1 cellular context compared by ENCODE assay signal in the genomic region with DNA sequence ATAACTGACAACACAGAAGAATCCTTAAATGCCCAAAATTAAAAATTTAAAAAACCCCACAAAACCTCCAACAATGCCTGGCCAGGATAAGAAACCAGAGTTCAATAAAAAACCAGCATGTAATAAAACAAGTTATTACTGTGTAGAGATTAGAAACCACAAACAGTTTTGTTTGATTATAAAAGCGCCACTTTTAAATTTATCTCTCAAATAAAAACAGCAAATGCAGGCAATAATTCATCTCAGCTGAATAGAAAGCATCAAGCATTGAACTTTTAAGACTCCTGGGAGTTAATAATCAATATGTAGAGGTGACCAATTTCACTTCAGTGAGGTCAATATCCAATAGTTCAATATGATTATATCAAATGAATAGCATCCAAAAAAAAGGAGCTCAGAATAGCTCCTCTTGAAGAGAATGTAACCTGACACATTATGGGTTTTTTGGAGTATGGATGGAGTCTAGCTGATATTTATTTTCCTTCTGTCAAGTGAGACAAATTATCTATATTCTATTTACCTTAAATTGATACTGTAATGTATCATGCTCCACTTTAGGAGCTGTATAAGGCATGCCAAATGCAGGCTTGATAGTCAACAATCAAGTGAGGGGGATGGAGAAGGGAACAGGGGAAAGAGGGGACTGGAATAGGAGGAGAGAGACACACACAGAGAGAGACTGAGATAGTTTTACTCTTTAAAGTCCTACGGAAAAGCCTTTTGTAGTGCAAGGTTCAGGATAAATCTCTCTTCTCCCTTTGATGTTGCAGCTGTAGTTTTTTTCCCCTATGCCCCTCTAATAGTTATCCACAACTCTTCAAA.
A peak's percentile ranks its signal among the peaks of the same experiment; 100 is the strongest.
TF ChIP-seq lines count a peak whose summit lies in the region.

No MANE protein-coding gene starts in this region.

TF ChIP-seq in HEK293, 187 proteins besides CTCF, POLR2A, EP300 and RAD21 (continued from another document and continues in another):
- TF ChIP-seq, protein P1, sequence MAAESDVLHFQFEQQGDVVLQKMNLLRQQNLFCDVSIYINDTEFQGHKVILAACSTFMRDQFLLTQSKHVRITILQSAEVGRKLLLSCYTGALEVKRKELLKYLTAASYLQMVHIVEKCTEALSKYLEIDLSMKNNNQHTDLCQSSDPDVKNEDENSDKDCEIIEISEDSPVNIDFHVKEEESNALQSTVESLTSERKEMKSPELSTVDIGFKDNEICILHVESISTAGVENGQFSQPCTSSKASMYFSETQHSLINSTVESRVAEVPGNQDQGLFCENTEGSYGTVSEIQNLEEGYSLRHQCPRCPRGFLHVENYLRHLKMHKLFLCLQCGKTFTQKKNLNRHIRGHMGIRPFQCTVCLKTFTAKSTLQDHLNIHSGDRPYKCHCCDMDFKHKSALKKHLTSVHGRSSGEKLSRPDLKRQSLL (tag by site-specific recombination; IDR thresholded peaks at IDR 0.05) = no peak
- TF ChIP-seq ZNF530 (tag by site-specific recombination; IDR thresholded peaks at IDR 0.05; ENCODE audit: low read depth) = no peak
- no peak for TF ChIP-seq ZNF157 (tag by site-specific recombination; IDR thresholded peaks at IDR 0.05)
- TF ChIP-seq, protein P2, sequence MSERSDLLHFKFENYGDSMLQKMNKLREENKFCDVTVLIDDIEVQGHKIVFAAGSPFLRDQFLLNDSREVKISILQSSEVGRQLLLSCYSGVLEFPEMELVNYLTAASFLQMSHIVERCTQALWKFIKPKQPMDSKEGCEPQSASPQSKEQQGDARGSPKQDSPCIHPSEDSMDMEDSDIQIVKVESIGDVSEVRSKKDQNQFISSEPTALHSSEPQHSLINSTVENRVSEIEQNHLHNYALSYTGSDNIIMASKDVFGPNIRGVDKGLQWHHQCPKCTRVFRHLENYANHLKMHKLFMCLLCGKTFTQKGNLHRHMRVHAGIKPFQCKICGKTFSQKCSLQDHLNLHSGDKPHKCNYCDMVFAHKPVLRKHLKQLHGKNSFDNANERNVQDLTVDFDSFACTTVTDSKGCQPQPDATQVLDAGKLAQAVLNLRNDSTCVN (tag by site-specific recombination; optimal IDR thresholded peaks at IDR 0.05) = no peak
- TF ChIP-seq ZNF202 (tag by site-specific recombination; IDR thresholded peaks at IDR 0.05; ENCODE audit: borderline replicate concordance) = no peak
- TF ChIP-seq, protein P3, sequence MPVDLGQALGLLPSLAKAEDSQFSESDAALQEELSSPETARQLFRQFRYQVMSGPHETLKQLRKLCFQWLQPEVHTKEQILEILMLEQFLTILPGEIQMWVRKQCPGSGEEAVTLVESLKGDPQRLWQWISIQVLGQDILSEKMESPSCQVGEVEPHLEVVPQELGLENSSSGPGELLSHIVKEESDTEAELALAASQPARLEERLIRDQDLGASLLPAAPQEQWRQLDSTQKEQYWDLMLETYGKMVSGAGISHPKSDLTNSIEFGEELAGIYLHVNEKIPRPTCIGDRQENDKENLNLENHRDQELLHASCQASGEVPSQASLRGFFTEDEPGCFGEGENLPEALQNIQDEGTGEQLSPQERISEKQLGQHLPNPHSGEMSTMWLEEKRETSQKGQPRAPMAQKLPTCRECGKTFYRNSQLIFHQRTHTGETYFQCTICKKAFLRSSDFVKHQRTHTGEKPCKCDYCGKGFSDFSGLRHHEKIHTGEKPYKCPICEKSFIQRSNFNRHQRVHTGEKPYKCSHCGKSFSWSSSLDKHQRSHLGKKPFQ (tag by site-specific recombination; IDR thresholded peaks at IDR 0.05) = peak; percentile 40; the same call in 1 of the 2 replicates
- no peak for TF ChIP-seq ZNF155 (tag by site-specific recombination; IDR thresholded peaks at IDR 0.05)
- TF ChIP-seq SP7 (tag by site-specific recombination; IDR thresholded peaks at IDR 0.05) = no peak
- TF ChIP-seq PRDM1 (tag by site-specific recombination; IDR thresholded peaks at IDR 0.05) = no peak
- TF ChIP-seq ZNF239 (tag by site-specific recombination; IDR thresholded peaks at IDR 0.05) = no peak
- TF ChIP-seq, protein P4, sequence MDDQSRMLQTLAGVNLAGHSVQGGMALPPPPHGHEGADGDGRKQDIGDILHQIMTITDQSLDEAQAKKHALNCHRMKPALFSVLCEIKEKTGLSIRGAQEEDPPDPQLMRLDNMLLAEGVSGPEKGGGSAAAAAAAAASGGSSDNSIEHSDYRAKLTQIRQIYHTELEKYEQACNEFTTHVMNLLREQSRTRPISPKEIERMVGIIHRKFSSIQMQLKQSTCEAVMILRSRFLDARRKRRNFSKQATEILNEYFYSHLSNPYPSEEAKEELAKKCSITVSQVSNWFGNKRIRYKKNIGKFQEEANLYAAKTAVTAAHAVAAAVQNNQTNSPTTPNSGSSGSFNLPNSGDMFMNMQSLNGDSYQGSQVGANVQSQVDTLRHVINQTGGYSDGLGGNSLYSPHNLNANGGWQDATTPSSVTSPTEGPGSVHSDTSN (CRISPR knock-in tag; IDR thresholded peaks at IDR 0.05) = no peak
- TF ChIP-seq ZNF2 (tag by site-specific recombination; IDR thresholded peaks at IDR 0.05) = 0 out of 2 replicates have a peak, but pooled peaks have one; percentile 62
- peak; percentile 43 for TF ChIP-seq IKZF3 (tag by site-specific recombination; IDR thresholded peaks at IDR 0.05)
- no peak for TF ChIP-seq EGR2 (tag by site-specific recombination; IDR thresholded peaks at IDR 0.05; ENCODE audit: low read depth)
- TF ChIP-seq GLIS2 (tag by site-specific recombination; IDR thresholded peaks at IDR 0.05) = no peak
- no peak for TF ChIP-seq ZNF133 (tag by site-specific recombination; IDR thresholded peaks at IDR 0.05)
- TF ChIP-seq SALL2 (tag by site-specific recombination; IDR thresholded peaks at IDR 0.05; ENCODE audit: borderline replicate concordance) = no peak
- TF ChIP-seq MZF1 (tag by site-specific recombination; IDR thresholded peaks at IDR 0.05; ENCODE audit: borderline replicate concordance) = peak; percentile 97
- TF ChIP-seq ZBTB21 (tag by site-specific recombination; IDR thresholded peaks at IDR 0.05) = no peak
- TF ChIP-seq ZNF37A (tag by site-specific recombination; IDR thresholded peaks at IDR 0.05) = no peak
- TF ChIP-seq, protein P5, sequence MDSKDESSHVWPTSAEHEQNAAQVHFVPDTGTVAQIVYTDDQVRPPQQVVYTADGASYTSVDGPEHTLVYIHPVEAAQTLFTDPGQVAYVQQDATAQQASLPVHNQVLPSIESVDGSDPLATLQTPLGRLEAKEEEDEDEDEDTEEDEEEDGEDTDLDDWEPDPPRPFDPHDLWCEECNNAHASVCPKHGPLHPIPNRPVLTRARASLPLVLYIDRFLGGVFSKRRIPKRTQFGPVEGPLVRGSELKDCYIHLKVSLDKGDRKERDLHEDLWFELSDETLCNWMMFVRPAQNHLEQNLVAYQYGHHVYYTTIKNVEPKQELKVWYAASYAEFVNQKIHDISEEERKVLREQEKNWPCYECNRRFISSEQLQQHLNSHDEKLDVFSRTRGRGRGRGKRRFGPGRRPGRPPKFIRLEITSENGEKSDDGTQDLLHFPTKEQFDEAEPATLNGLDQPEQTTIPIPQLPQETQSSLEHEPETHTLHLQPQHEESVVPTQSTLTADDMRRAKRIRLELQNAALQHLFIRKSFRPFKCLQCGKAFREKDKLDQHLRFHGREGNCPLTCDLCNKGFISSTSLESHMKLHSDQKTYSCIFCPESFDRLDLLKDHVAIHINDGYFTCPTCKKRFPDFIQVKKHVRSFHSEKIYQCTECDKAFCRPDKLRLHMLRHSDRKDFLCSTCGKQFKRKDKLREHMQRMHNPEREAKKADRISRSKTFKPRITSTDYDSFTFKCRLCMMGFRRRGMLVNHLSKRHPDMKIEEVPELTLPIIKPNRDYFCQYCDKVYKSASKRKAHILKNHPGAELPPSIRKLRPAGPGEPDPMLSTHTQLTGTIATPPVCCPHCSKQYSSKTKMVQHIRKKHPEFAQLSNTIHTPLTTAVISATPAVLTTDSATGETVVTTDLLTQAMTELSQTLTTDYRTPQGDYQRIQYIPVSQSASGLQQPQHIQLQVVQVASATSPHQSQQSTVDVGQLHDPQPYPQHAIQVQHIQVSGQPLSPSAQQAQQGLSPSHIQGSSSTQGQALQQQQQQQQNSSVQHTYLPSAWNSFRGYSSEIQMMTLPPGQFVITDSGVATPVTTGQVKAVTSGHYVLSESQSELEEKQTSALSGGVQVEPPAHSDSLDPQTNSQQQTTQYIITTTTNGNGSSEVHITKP (tag by site-specific recombination; IDR thresholded peaks at IDR 0.05) = no peak
- TF ChIP-seq ZNF701 (tag by site-specific recombination; IDR thresholded peaks at IDR 0.05) = no peak
- peak; percentile 99 for TF ChIP-seq ZNF843 (tag by site-specific recombination; IDR thresholded peaks at IDR 0.05)
- no peak for TF ChIP-seq ZNF292 (tag by site-specific recombination; IDR thresholded peaks at IDR 0.05; ENCODE audit: borderline replicate concordance, low read depth)
- no peak for TF ChIP-seq ZNF677 (tag by site-specific recombination; IDR thresholded peaks at IDR 0.05)
- TF ChIP-seq, protein P6, sequence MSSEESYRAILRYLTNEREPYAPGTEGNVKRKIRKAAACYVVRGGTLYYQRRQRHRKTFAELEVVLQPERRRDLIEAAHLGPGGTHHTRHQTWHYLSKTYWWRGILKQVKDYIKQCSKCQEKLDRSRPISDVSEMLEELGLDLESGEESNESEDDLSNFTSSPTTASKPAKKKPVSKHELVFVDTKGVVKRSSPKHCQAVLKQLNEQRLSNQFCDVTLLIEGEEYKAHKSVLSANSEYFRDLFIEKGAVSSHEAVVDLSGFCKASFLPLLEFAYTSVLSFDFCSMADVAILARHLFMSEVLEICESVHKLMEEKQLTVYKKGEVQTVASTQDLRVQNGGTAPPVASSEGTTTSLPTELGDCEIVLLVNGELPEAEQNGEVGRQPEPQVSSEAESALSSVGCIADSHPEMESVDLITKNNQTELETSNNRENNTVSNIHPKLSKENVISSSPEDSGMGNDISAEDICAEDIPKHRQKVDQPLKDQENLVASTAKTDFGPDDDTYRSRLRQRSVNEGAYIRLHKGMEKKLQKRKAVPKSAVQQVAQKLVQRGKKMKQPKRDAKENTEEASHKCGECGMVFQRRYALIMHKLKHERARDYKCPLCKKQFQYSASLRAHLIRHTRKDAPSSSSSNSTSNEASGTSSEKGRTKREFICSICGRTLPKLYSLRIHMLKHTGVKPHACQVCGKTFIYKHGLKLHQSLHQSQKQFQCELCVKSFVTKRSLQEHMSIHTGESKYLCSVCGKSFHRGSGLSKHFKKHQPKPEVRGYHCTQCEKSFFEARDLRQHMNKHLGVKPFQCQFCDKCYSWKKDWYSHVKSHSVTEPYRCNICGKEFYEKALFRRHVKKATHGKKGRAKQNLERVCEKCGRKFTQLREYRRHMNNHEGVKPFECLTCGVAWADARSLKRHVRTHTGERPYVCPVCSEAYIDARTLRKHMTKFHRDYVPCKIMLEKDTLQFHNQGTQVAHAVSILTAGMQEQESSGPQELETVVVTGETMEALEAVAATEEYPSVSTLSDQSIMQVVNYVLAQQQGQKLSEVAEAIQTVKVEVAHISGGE (tag by site-specific recombination; conservative IDR thresholded peaks at IDR 0.05; ENCODE audit: low read depth) = no peak
- TF ChIP-seq, protein P7, sequence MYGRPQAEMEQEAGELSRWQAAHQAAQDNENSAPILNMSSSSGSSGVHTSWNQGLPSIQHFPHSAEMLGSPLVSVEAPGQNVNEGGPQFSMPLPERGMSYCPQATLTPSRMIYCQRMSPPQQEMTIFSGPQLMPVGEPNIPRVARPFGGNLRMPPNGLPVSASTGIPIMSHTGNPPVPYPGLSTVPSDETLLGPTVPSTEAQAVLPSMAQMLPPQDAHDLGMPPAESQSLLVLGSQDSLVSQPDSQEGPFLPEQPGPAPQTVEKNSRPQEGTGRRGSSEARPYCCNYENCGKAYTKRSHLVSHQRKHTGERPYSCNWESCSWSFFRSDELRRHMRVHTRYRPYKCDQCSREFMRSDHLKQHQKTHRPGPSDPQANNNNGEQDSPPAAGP (tag by site-specific recombination; IDR thresholded peaks at IDR 0.05) = no peak
- TF ChIP-seq ZNF768 (tag by site-specific recombination; IDR thresholded peaks at IDR 0.05) = no peak
- no peak for TF ChIP-seq ZNF660 (tag by site-specific recombination; IDR thresholded peaks at IDR 0.05)
- no peak for TF ChIP-seq KLF7 (tag by site-specific recombination; IDR thresholded peaks at IDR 0.05; ENCODE audit: borderline replicate concordance)
- no peak for TF ChIP-seq KLF9 (tag by site-specific recombination; IDR thresholded peaks at IDR 0.05; ENCODE audit: low read depth)
- TF ChIP-seq ZNF510 (tag by site-specific recombination; IDR thresholded peaks at IDR 0.05; ENCODE audit: insufficient replicate concordance) = no peak
- no peak for TF ChIP-seq ZNF248 (tag by site-specific recombination; IDR thresholded peaks at IDR 0.05)
- TF ChIP-seq, protein P8, sequence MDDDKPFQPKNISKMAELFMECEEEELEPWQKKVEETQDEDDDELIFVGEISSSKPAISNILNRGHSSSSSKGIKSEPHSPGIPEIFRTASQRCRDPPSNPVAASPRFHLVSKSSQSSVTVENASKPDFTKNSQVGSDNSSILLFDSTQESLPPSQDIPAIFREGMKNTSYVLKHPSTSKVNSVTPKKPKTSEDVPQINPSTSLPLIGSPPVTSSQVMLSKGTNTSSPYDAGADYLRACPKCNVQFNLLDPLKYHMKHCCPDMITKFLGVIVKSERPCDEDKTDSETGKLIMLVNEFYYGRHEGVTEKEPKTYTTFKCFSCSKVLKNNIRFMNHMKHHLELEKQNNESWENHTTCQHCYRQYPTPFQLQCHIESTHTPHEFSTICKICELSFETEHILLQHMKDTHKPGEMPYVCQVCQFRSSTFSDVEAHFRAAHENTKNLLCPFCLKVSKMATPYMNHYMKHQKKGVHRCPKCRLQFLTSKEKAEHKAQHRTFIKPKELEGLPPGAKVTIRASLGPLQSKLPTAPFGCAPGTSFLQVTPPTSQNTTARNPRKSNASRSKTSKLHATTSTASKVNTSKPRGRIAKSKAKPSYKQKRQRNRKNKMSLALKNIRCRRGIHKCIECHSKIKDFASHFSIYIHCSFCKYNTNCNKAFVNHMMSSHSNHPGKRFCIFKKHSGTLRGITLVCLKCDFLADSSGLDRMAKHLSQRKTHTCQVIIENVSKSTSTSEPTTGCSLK (tag by site-specific recombination; IDR thresholded peaks at IDR 0.05) = no peak
- TF ChIP-seq ZNF350 (tag by site-specific recombination; IDR thresholded peaks at IDR 0.05) = no peak
- no peak for TF ChIP-seq ZNF571 (tag by site-specific recombination; IDR thresholded peaks at IDR 0.05)
- no peak for TF ChIP-seq ZNF791 (tag by site-specific recombination; IDR thresholded peaks at IDR 0.05)
- no peak for TF ChIP-seq ZNF302 (tag by site-specific recombination; IDR thresholded peaks at IDR 0.05; ENCODE audit: low read depth)
- TF ChIP-seq ZNF341 (tag by site-specific recombination; IDR thresholded peaks at IDR 0.05; ENCODE audit: low read depth) = no peak
- TF ChIP-seq ZNF629 (tag by site-specific recombination; IDR thresholded peaks at IDR 0.05) = no peak
- TF ChIP-seq ZNF776 (tag by site-specific recombination; IDR thresholded peaks at IDR 0.05; ENCODE audit: borderline replicate concordance) = no peak
- TF ChIP-seq TRIM28 (IDR thresholded peaks at IDR 0.05; ENCODE audit: borderline replicate concordance, low read length) = no peak
